15 cellular contexts compared by ENCODE assay signal in the genomic region with DNA sequence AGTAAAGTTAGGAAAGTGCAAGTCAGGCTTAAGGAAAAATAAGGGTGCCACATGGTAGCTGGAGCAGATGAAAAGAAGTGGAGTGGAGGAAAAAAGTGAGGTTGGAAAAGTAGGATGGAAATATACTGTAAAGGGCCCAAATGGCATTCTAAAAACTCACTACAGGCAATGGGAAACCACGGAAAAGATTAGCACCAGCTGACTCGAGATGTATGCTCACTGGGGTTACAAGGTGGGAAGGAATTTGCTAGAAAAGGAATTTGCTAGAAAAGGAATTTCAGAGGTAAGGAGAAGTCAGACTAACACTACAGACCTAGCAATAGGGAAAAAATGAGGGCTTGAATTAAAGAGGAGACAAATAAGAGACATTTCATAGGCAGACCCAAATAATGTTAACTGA. TPM values are rescaled to one million over a fixed set of nuclear protein-coding genes. Genes with fewer than 3 reads are reported as not detected.
DNase-seq lines count a peak whose midpoint lies in the region; ATAC-seq and TF ChIP-seq lines count a peak whose summit lies in the region.
"Had no signal": no experiment of that assay in that cellular context is flagged by ENCODE, and none has a peak within 500 bp of the region (broad histone marks: within the 10 kb centered on the region; RNA-seq: fewer than 3 reads in every experiment).

No MANE protein-coding gene starts in this region.

- H3K9me3 Mint-ChIP-seq in T-helper 2 cell treated with Interferon-gamma antibody and Interleukin-4, amounts not matched to agents 5 μg/mL and 100 μg/mL, for 36 hours, result no peaks in the 10 kb centered on the region
- H3K9me3 Mint-ChIP-seq in neural progenitor cell, result peaks cover 3% of the 10 kb centered on the region
- H3K9me3 Mint-ChIP-seq: naive B cell had no signal

- H3K79me2 ChIP-seq in neural progenitor cell (ENCODE audit: low read depth), result no peaks in the 10 kb centered on the region

- H3K27ac ChIP-seq in neural progenitor cell, result no peak overlapping the region

- no peak for TF ChIP-seq CTCF in choroid plexus epithelial cell (conservative IDR thresholded peaks at IDR 0.05; ENCODE audit: low read depth, low read length)
- TF ChIP-seq CTCF in neural progenitor cell (IDR thresholded peaks at IDR 0.05), result no peak
- TF ChIP-seq CTCF in mucosa of descending colon (IDR thresholded peaks at IDR 0.05), result no peak

- no peaks in the 10 kb centered on the region for H4K20me1 ChIP-seq in neural progenitor cell (ENCODE audit: low read depth)

- peaks cover 40% of the 10 kb centered on the region for H3K4me1 Mint-ChIP-seq in T-helper 2 cell treated with Interferon-gamma antibody and Interleukin-4, amounts not matched to agents 5 μg/mL and 100 μg/mL, for 36 hours (ENCODE audit: low read depth)
- peaks cover 3% of the 10 kb centered on the region for H3K4me1 Mint-ChIP-seq in neural progenitor cell

- H3K27ac Mint-ChIP-seq in T-helper 2 cell treated with Interferon-gamma antibody and Interleukin-4, amounts not matched to agents 5 μg/mL and 100 μg/mL, for 36 hours, result no peak overlapping the region
- no peak overlapping the region for H3K27ac Mint-ChIP-seq in neural progenitor cell

- H3K4me2 ChIP-seq in neural progenitor cell, result no peak overlapping the region

- H3K36me3 Mint-ChIP-seq in T-helper 2 cell treated with Interferon-gamma antibody and Interleukin-4, amounts not matched to agents 5 μg/mL and 100 μg/mL, for 36 hours (ENCODE audit: low read depth), result peaks cover 46% of the 10 kb centered on the region
- H3K36me3 Mint-ChIP-seq in neural progenitor cell, result peaks cover 9% of the 10 kb centered on the region

- H3K4me1 ChIP-seq in neural progenitor cell (no peaks in the 10 kb centered on the region), mucosa of descending colon (ENCODE audit: low read depth) (peaks cover 5% of the 10 kb centered on the region)

- H3K9me3 ChIP-seq in neural progenitor cell (ENCODE audit: low read depth), result no peaks in the 10 kb centered on the region
- no peaks in the 10 kb centered on the region for H3K9me3 ChIP-seq in mucosa of descending colon
- H3K9me3 ChIP-seq: Caco-2 had no signal

- H3K4me3 Mint-ChIP-seq in T-helper 2 cell treated with Interferon-gamma antibody and Interleukin-4, amounts not matched to agents 5 μg/mL and 100 μg/mL, for 36 hours, result peak overlapping the region; percentile 8
- H3K4me3 Mint-ChIP-seq in neural progenitor cell, result no peak overlapping the region

- no peaks in the 10 kb centered on the region for H3K27me3 ChIP-seq in neural progenitor cell

- no peaks in the 10 kb centered on the region for H3K27me3 Mint-ChIP-seq in T-helper 2 cell treated with Interferon-gamma antibody and Interleukin-4, amounts not matched to agents 5 μg/mL and 100 μg/mL, for 36 hours (ENCODE audit: low read depth)
- peaks cover under 1% of the 10 kb centered on the region for H3K27me3 Mint-ChIP-seq in neural progenitor cell (ENCODE audit: insufficient read depth, low read depth)
- H3K27me3 Mint-ChIP-seq: naive B cell had no signal

- no peaks in the 10 kb centered on the region for H3F3A ChIP-seq in neural progenitor cell (ENCODE audit: low read depth)

- H3K9ac ChIP-seq in neural progenitor cell, result peak overlapping the region; percentile 13

- DNase-seq in T-helper 2 cell treated with Interferon-gamma antibody and Interleukin-4, amounts not matched to agents 5 μg/mL and 100 μg/mL, for 36 hours (ENCODE audit: low spot score), result no peak
- DNase-seq in T-helper 2 cell, result no peak
- peak; percentile 57 for DNase-seq in NCI-H226
- DNase-seq in choroid plexus epithelial cell (ENCODE audit: low read depth), result peak; percentile 43
- no peak for DNase-seq in neural progenitor cell (ENCODE audit: low spot score)
- no peak for DNase-seq in amygdala (lab: John Stamatoyannopoulos, UW)
- no peak for DNase-seq in mucosa of descending colon
- DNase-seq: 8988T; activated CD4-positive, alpha-beta T cell treated with anti-CD3 and anti-CD28 coated beads, Interleukin-2, amount 50 U/mL, for 1 hour; Caco-2; naive B cell; NCI-H146; NCI-H524 had no signal

- intact Hi-C loops in mucosa of descending colon (cut with DNase I, micrococcal nuclease), result no loop called here

- H3K36me3 ChIP-seq in neural progenitor cell (no peaks in the 10 kb centered on the region), mucosa of descending colon (ENCODE audit: low read depth) (peaks cover 3% of the 10 kb centered on the region)

- ATAC-seq in mucosa of descending colon, result no peak
- ATAC-seq in GM18498 (IDR thresholded peaks at IDR 0.05; ENCODE audit: unreplicated experiment), result no peak
- ATAC-seq: HepG2 had no signal

- H3K4me3 ChIP-seq in choroid plexus epithelial cell (ENCODE audit: low read depth, low read length) (no peak overlapping the region), neural progenitor cell (no peak overlapping the region), mucosa of descending colon (no peak overlapping the region)

- no peak overlapping the region for H2AFZ ChIP-seq in neural progenitor cell (replicated peaks)

RNA-seq across cellular contexts. Expression of a gene that starts 3.6 kb away (rescaled TPM):
- total RNA-seq in neural progenitor cell (ENCODE audit: low replicate concordance), result 4.6 and 8.7 TPM in 2 replicates
- total RNA-seq in mucosa of descending colon, result 10 to 100 TPM; 30.1 to 46.9 (median 32.3) TPM

RNA-seq across cellular contexts. Expression of a gene that starts 37.8 kb away (rescaled TPM):
- total RNA-seq in neural progenitor cell (ENCODE audit: low replicate concordance) (27.4 and 45.1 TPM in 2 replicates), mucosa of descending colon (10 to 100 TPM in 2 of 3 donors, 1 to 10 TPM in 1; 9.8 to 33.6 (median 26.6) TPM)

RNA-seq across cellular contexts. Expression of a gene that starts 45.9 kb away (rescaled TPM):
- total RNA-seq in neural progenitor cell (ENCODE audit: low replicate concordance) (31.0 and 32.7 TPM in 2 replicates), mucosa of descending colon (10 to 100 TPM; 62.1 to 67.5 (median 65.0) TPM)

Comparison
In these comparisons a context has a peak if more than half of its experiments do, and no peak if none do; other contexts are left out.
1. DNase-seq: peak in NCI-H226 (single experiment) and choroid plexus epithelial cell (single experiment); none in T-helper 2 cell treated with Interferon-gamma antibody and Interleukin-4, amounts not matched to agents 5 μg/mL and 100 μg/mL, for 36 hours (single experiment), T-helper 2 cell (0 of 5), neural progenitor cell (single experiment), amygdala (0 of 56) and mucosa of descending colon (0 of 3).